Comparison of ENCODE assay signal across 8 cellular contexts in the genomic region with DNA sequence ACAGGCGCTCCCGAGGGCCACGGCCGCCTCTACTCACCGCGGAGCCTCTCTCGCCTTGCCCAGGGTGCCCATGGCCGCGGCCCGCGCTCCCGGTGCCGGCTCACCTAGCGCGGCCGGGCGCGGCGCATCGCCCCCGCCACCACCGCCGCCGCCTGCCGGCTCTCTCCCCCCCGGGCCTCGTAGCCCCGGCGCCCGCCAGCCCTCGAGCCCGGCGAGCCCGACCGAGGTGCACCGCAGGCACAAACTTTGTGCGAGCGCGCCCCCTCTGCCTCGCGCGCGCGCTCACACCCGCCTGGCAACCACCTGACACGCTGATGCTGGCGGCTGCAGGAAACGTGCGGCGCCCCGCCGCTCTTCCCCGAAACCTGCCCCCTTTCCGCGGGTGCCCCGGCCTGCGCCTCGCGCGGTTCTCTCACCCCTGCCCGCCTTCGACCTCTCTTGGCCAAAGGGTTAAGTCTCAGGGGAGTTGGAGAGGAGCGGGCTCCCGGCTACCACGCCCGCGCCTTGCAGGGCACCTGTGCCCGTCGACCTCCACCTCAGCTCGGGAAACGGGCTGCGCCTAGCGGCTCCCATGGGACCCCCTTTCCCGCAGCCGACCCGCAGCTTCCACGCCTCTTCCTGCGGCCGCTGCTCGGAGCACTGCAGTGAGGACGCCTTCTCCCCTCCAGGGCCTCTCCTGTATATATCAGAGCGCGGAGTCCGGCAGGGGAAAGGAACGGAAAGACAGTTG. TPM values are rescaled to one million over a fixed set of nuclear protein-coding genes. Genes with fewer than 3 reads are reported as not detected.
A peak's percentile ranks its signal among the peaks of the same experiment; 100 is the strongest.
DNase-seq lines count a peak whose midpoint lies in the region; ATAC-seq, FAIRE-seq and TF ChIP-seq lines count a peak whose summit lies in the region.

Gene RASGRP1 (minus strand): TSS at position 258 of the 730 bp plus-strand sequence. CDS start 186 bp downstream, at position 72.

- WGBS in spleen, 5 donors, result 3 to 5% (median 4%) methylated on average over 56 to 85 of the region's 85 CpGs

- no peaks in the 10 kb centered on the region for H3K27me3 Mint-ChIP-seq in T-helper 1 cell treated with Interleukin-12 subunit alpha and Interleukin-12 subunit beta and Interleukin-4 antibody, amounts not matched to agents 30 μg/mL and 1 μg/mL, for 36 hours (ENCODE audit: low read depth)
- peaks cover 51% of the 10 kb centered on the region for H3K27me3 Mint-ChIP-seq in astrocyte (ENCODE audit: low read depth, unreplicated experiment)

- no peaks in the 10 kb centered on the region for H4K20me1 ChIP-seq in astrocyte (ENCODE audit: insufficient read depth, low read length)

- no peak for FAIRE-seq in astrocyte (lab: Jason Lieb, UNC)

- DNase-seq in Daoy (ENCODE audit: low read depth), result peak; percentile 71
- DNase-seq in HT1080 (ENCODE audit: low read depth), result peak; percentile 34
- no peak for DNase-seq in astrocyte (ENCODE audit: low read depth)
- DNase-seq in spleen, result peak; percentile 96
- no peak for DNase-seq in middle frontal gyrus (ENCODE audit: extremely low spot score, low spot score)

- H3K4me2 ChIP-seq in astrocyte (ENCODE audit: low read length), result peak within 1 kb of the TSS; percentile 87

- H3K36me3 ChIP-seq in astrocyte (ENCODE audit: insufficient read depth, low read length) (no peaks in the 10 kb centered on the region), spleen (no peaks in the 10 kb centered on the region)

- intact Hi-C loops in spleen (cut with DNase I; ENCODE audit: low total_unique reads), result loop anchor here (5.0 kb wide), 1 partner anchor 123 kb away; no protein-coding TSS in a partner anchor

- no peak for TF ChIP-seq CTCF in astrocyte (IDR thresholded peaks at IDR 0.05; ENCODE audit: insufficient read depth, low read depth, low read length)
- TF ChIP-seq CTCF in spleen (IDR thresholded peaks at IDR 0.05 in 8 of 11, conservative IDR thresholded peaks at IDR 0.05 in 3 of 11), result peak in 8 of 11 experiments; percentile 12 to 74 (median 40)

- peaks cover 53% of the 10 kb centered on the region for H3K4me1 Mint-ChIP-seq in T-helper 1 cell treated with Interleukin-12 subunit alpha and Interleukin-12 subunit beta and Interleukin-4 antibody, amounts not matched to agents 30 μg/mL and 1 μg/mL, for 36 hours (ENCODE audit: low read depth)
- H3K4me1 Mint-ChIP-seq in astrocyte (ENCODE audit: low read depth, unreplicated experiment), result no peaks in the 10 kb centered on the region

- peak within 1 kb of the TSS; percentile 93 for H3K4me3 Mint-ChIP-seq in T-helper 1 cell treated with Interleukin-12 subunit alpha and Interleukin-12 subunit beta and Interleukin-4 antibody, amounts not matched to agents 30 μg/mL and 1 μg/mL, for 36 hours
- H3K4me3 Mint-ChIP-seq in astrocyte (ENCODE audit: unreplicated experiment), result peak within 1 kb of the TSS; percentile 81

- H3K27me3 ChIP-seq in astrocyte (ENCODE audit: insufficient read depth, low read length) (peaks cover 27% of the 10 kb centered on the region), spleen (replicated peaks in 1 of 7) (peaks cover 0 to 19% (median 7%) of the 10 kb centered on the region in 7 donors)

- H3K4me3 ChIP-seq in astrocyte (ENCODE audit: insufficient read depth, low read depth, low read length) (peak within 1 kb of the TSS; percentile 48), iPS-18c (ENCODE audit: insufficient read depth, low read depth, low read length) (peak within 1 kb of the TSS; percentile 64), spleen (peak within 1 kb of the TSS; percentile 56 to 77 (median 67))

- H3K36me3 Mint-ChIP-seq in T-helper 1 cell treated with Interleukin-12 subunit alpha and Interleukin-12 subunit beta and Interleukin-4 antibody, amounts not matched to agents 30 μg/mL and 1 μg/mL, for 36 hours (ENCODE audit: low read depth), result peaks cover 48% of the 10 kb centered on the region
- no peaks in the 10 kb centered on the region for H3K36me3 Mint-ChIP-seq in astrocyte (ENCODE audit: low read depth, unreplicated experiment)

- peaks cover 18% of the 10 kb centered on the region for H3K9me3 Mint-ChIP-seq in T-helper 1 cell treated with Interleukin-12 subunit alpha and Interleukin-12 subunit beta and Interleukin-4 antibody, amounts not matched to agents 30 μg/mL and 1 μg/mL, for 36 hours
- peaks cover 5% of the 10 kb centered on the region for H3K9me3 Mint-ChIP-seq in astrocyte (ENCODE audit: unreplicated experiment)

- H3K9me3 ChIP-seq in astrocyte (ENCODE audit: insufficient read depth, low read depth, low read length) (no peaks in the 10 kb centered on the region), iPS-18c (ENCODE audit: control insufficient read depth, insufficient read depth, low read length) (peaks cover 2% of the 10 kb centered on the region), spleen (peaks cover 0 to 4% (median 0%) of the 10 kb centered on the region in 8 donors)

- ATAC-seq in GM21360 (IDR thresholded peaks at IDR 0.05; ENCODE audit: unreplicated experiment), result peak; percentile 51

- TF ChIP-seq POLR2A in spleen (IDR thresholded peaks at IDR 0.05), result no peak

- peak within 1 kb of the TSS; percentile 56 for H2AFZ ChIP-seq in astrocyte (ENCODE audit: low read depth, low read length)

- no peak within 1 kb of the TSS for H3K27ac ChIP-seq in astrocyte (ENCODE audit: low read depth, low read length)
- peak within 1 kb of the TSS; percentile 74 to 95 (median 92) for H3K27ac ChIP-seq in spleen

- H3K9ac ChIP-seq in astrocyte (ENCODE audit: low read length), result peak within 1 kb of the TSS; percentile 14

- H3K4me1 ChIP-seq in astrocyte (ENCODE audit: insufficient read depth, low read length), result no peaks in the 10 kb centered on the region
- H3K4me1 ChIP-seq in spleen, result peaks cover 0 to 64% (median 44%) of the 10 kb centered on the region in 6 donors

- peak within 1 kb of the TSS; percentile 93 for H3K27ac Mint-ChIP-seq in T-helper 1 cell treated with Interleukin-12 subunit alpha and Interleukin-12 subunit beta and Interleukin-4 antibody, amounts not matched to agents 30 μg/mL and 1 μg/mL, for 36 hours
- H3K27ac Mint-ChIP-seq in astrocyte (ENCODE audit: unreplicated experiment), result no peak within 1 kb of the TSS

- H3K79me2 ChIP-seq in astrocyte (ENCODE audit: insufficient read depth, low read length), result no peaks in the 10 kb centered on the region

RNA-seq across cellular contexts. Expression of gene RASGRP1, which starts in this region (rescaled TPM):
- 1.1 and 1.6 TPM in 2 replicates for total RNA-seq in Daoy (2014; rRNA removed; shearing (Covaris generic))
- 0.13 and 0.53 TPM in 2 replicates for total RNA-seq in HT1080 (2014; rRNA removed; shearing (Covaris generic))
- polyA plus RNA-seq in HT1080 (2015; cell fraction: cytosol; rRNA removed), result 0.09 and 0.14 TPM in 2 replicates
- 0.08 and 0.12 TPM in 2 replicates for polyA plus RNA-seq in HT1080 (2015; cell fraction: nucleus; rRNA removed)
- total RNA-seq in astrocyte, result 0.50 and 1.4 TPM in 2 replicates
- 10 to 100 TPM; 13.5 to 25.0 (median 19.2) TPM for total RNA-seq in spleen
- 1 to 10 TPM; 1.5 to 3.4 (median 2.1) TPM for polyA plus RNA-seq in spleen

Comparison
In these comparisons a context has a peak if more than half of its experiments do, and no peak if none do; other contexts are left out.
1. Peak in DNase-seq in HT1080; RNA of the gene not detected or under 1 TPM.
2. DNase-seq: peak in Daoy (single experiment) and spleen (single experiment); none in astrocyte (single experiment) and middle frontal gyrus (single experiment).
3. Peak in every context shown above with its lines, with median percentiles within 50 percentile points of each other: H3K4me3 ChIP-seq.